ENCODE assay signal across 17 cellular contexts in genomic region chr21:31460985-31461384, GRCh38.
DNase-seq lines count a peak whose midpoint lies in the region; ATAC-seq and TF ChIP-seq lines count a peak whose summit lies in the region.
"Had no signal": no experiment of that assay in that cellular context is flagged by ENCODE, and none has a peak within 500 bp of the region (broad histone marks: within the 10 kb centered on the region; RNA-seq: fewer than 3 reads in every experiment).

No MANE protein-coding gene starts in this region.

- H3K27ac Mint-ChIP-seq in CD8-positive, alpha-beta T cell: peak overlapping the region; percentile 70
- no peak overlapping the region for H3K27ac Mint-ChIP-seq in activated T-helper 17 cell treated with anti-CD3 and anti-CD28 coated beads, Interleukin-2, amount 50 U/mL, for 72 hours
- H3K27ac Mint-ChIP-seq in naive thymus-derived CD8-positive, alpha-beta T cell: peak overlapping the region; percentile 15 to 87 (median 72)

- no peak overlapping the region for H3K27ac ChIP-seq in CD8-positive, alpha-beta T cell (ENCODE audit: low read depth, low read length)
- H3K27ac ChIP-seq in transverse colon: no peak overlapping the region

- H3K36me3 Mint-ChIP-seq in activated T-cell treated with anti-CD3 and anti-CD28 coated beads, Interleukin-2, amount 50 U/mL, for 4 hours (ENCODE audit: insufficient read depth): no peaks in the 10 kb centered on the region
- no peaks in the 10 kb centered on the region for H3K36me3 Mint-ChIP-seq in CD8-positive, alpha-beta T cell
- H3K36me3 Mint-ChIP-seq in activated T-helper 17 cell treated with anti-CD3 and anti-CD28 coated beads, Interleukin-2, amount 50 U/mL, for 72 hours (ENCODE audit: low read depth): no peaks in the 10 kb centered on the region
- H3K36me3 Mint-ChIP-seq in naive thymus-derived CD8-positive, alpha-beta T cell: no peaks in the 10 kb centered on the region

- H3K4me1 ChIP-seq in CD8-positive, alpha-beta T cell (ENCODE audit: insufficient read depth, low read length): peaks cover 14% of the 10 kb centered on the region
- no peaks in the 10 kb centered on the region for H3K4me1 ChIP-seq in transverse colon

- in situ Hi-C loops in transverse colon (cut with MboI; ENCODE audit: low pct_ligation_motif_present in 1 of 4, low pct_unique_long_range_greater_than_20kb in 1 of 4, low sequenced_read_pairs in 3 of 4): no loop called here

- H3K27me3 Mint-ChIP-seq in activated T-cell treated with anti-CD3 and anti-CD28 coated beads, Interleukin-2, amount 50 U/mL, for 4 hours (ENCODE audit: low read depth): no peaks in the 10 kb centered on the region
- no peaks in the 10 kb centered on the region for H3K27me3 Mint-ChIP-seq in CD8-positive, alpha-beta T cell (ENCODE audit: low read depth)
- H3K27me3 Mint-ChIP-seq in activated T-helper 17 cell treated with anti-CD3 and anti-CD28 coated beads, Interleukin-2, amount 50 U/mL, for 72 hours: no peaks in the 10 kb centered on the region
- no peaks in the 10 kb centered on the region for H3K27me3 Mint-ChIP-seq in naive thymus-derived CD8-positive, alpha-beta T cell

- H3K9me3 ChIP-seq in CD8-positive, alpha-beta T cell (ENCODE audit: low read length): no peaks in the 10 kb centered on the region
- no peaks in the 10 kb centered on the region for H3K9me3 ChIP-seq in transverse colon

- no peak overlapping the region for H3K4me3 ChIP-seq in CD8-positive, alpha-beta T cell (ENCODE audit: low read depth, low read length)
- H3K4me3 ChIP-seq in transverse colon: no peak overlapping the region
- H3K4me3 ChIP-seq: K562 had no signal

- H3K4me3 Mint-ChIP-seq in activated T-cell treated with anti-CD3 and anti-CD28 coated beads, Interleukin-2, amount 50 U/mL, for 4 hours: no peak overlapping the region
- H3K4me3 Mint-ChIP-seq in CD8-positive, alpha-beta T cell: peak overlapping the region; percentile 49
- H3K4me3 Mint-ChIP-seq in activated T-helper 17 cell treated with anti-CD3 and anti-CD28 coated beads, Interleukin-2, amount 50 U/mL, for 72 hours: no peak overlapping the region
- H3K4me3 Mint-ChIP-seq in naive thymus-derived CD8-positive, alpha-beta T cell: peak overlapping the region in 9 of 10 donors; percentile 52 to 79 (median 69)

- peaks cover 7% of the 10 kb centered on the region for H3K4me1 Mint-ChIP-seq in activated T-cell treated with anti-CD3 and anti-CD28 coated beads, Interleukin-2, amount 50 U/mL, for 4 hours (ENCODE audit: low read depth)
- peaks cover 15% of the 10 kb centered on the region for H3K4me1 Mint-ChIP-seq in CD8-positive, alpha-beta T cell (ENCODE audit: low read depth)
- no peaks in the 10 kb centered on the region for H3K4me1 Mint-ChIP-seq in activated T-helper 17 cell treated with anti-CD3 and anti-CD28 coated beads, Interleukin-2, amount 50 U/mL, for 72 hours
- peaks cover 8 to 23% (median 15%) of the 10 kb centered on the region in 4 donors for H3K4me1 Mint-ChIP-seq in naive thymus-derived CD8-positive, alpha-beta T cell

- TF ChIP-seq EP300 in transverse colon (IDR thresholded peaks at IDR 0.05; ENCODE audit: low read depth): no peak

- intact Hi-C loops in CD8-positive, alpha-beta T cell (cut with DNase I, micrococcal nuclease): loop anchor here in 1 of 2 experiments (2.0 kb wide), 1 partner anchor 14 kb away; no protein-coding TSS in a partner anchor
- intact Hi-C loops in transverse colon (cut with DNase I; ENCODE audit: low total_unique reads): no loop called here

- peak; percentile 71 to 84 for ATAC-seq in activated T-cell treated with anti-CD3 and anti-CD28 coated beads, Interleukin-2, amount 50 U/mL, for 4 hours
- peak; percentile 94 for ATAC-seq in CD8-positive, alpha-beta T cell
- ATAC-seq in activated T-helper 17 cell treated with anti-CD3 and anti-CD28 coated beads, Interleukin-2, amount 50 U/mL, for 72 hours (replicated peaks): peak; percentile 16
- peak; percentile 99 to 100 for ATAC-seq in naive thymus-derived CD8-positive, alpha-beta T cell
- ATAC-seq: K562 had no signal

- CTCF ChIA-PET in CD8-positive, alpha-beta T cell (lab: Charles Lee): interaction anchor here (1.4 to 1.6 kb wide), 2 partner anchors 17 to 120 kb away, joined by 3 to 4 read pairs; no protein-coding TSS in a partner anchor

- WGBS in transverse colon (ENCODE audit: low coverage in 1 of 2), 2 donors: 80 to 82% methylated on average over 10 of the region's 10 CpGs

- POLR2A ChIA-PET in CD8-positive, alpha-beta T cell (lab: Charles Lee): interaction anchor here (0.9 kb wide), 2 partner anchors 19 to 57 kb away, joined by 3 read pairs; no protein-coding TSS in a partner anchor
- POLR2A ChIA-PET in naive thymus-derived CD8-positive, alpha-beta T cell (lab: Charles Lee): interaction anchor here (0.6 to 1.2 kb wide), 4 partner anchors 11 to 98 kb away, joined by 3 to 5 read pairs (median 3); no protein-coding TSS in a partner anchor

- no peak for TF ChIP-seq POLR2A in transverse colon (IDR thresholded peaks at IDR 0.05)

- H3K27me3 ChIP-seq in CD8-positive, alpha-beta T cell (ENCODE audit: insufficient read depth, low read length): no peaks in the 10 kb centered on the region
- H3K27me3 ChIP-seq in transverse colon: no peaks in the 10 kb centered on the region

- no peaks in the 10 kb centered on the region for H3K9me3 Mint-ChIP-seq in activated T-cell treated with anti-CD3 and anti-CD28 coated beads, Interleukin-2, amount 50 U/mL, for 4 hours
- H3K9me3 Mint-ChIP-seq in CD8-positive, alpha-beta T cell: no peaks in the 10 kb centered on the region
- no peaks in the 10 kb centered on the region for H3K9me3 Mint-ChIP-seq in activated T-helper 17 cell treated with anti-CD3 and anti-CD28 coated beads, Interleukin-2, amount 50 U/mL, for 72 hours
- H3K9me3 Mint-ChIP-seq in naive thymus-derived CD8-positive, alpha-beta T cell: no peaks in the 10 kb centered on the region

- no peak for TF ChIP-seq CTCF in CD8-positive, alpha-beta T cell (IDR thresholded peaks at IDR 0.05)
- TF ChIP-seq CTCF in transverse colon (IDR thresholded peaks at IDR 0.05): no peak

- DNase-seq in activated T-cell treated with anti-CD3 and anti-CD28 coated beads, Interleukin-2, amount 50 U/mL, for 4 hours: no peak
- DNase-seq in activated T-cell treated with anti-CD3 and anti-CD28 coated beads for 4 hours (no peak), transverse colon (no peak), NCI-H345 treated with DMSO at 0.1 percent for 48 hours (lab: John Stamatoyannopoulos, UW; ENCODE audit: unreplicated experiment) (no peak)
- peak in 1 of 7 experiments; percentile 8 for DNase-seq in CD8-positive, alpha-beta T cell
- peak in 6 of 10 donors; percentile 9 to 66 (median 32) for DNase-seq in naive thymus-derived CD8-positive, alpha-beta T cell
- DNase-seq in stimulated activated CD8-positive, alpha-beta memory T cell treated with anti-CD3 and anti-CD28 coated beads, Interleukin-4, amount 100 ng/mL, for 48 hours: no peak
- DNase-seq: C1 segment of cervical spinal cord, DND-41, MV-4-11, NCI-H1417, NCI-H187, NCI-H2107, NCI-H524, SHP77 had no signal

- H3K36me3 ChIP-seq in CD8-positive, alpha-beta T cell (ENCODE audit: insufficient read depth, low read length): no peaks in the 10 kb centered on the region
- H3K36me3 ChIP-seq in transverse colon: no peaks in the 10 kb centered on the region

Comparison
In these comparisons a context has a peak if more than half of its experiments do, and no peak if none do; other contexts are left out.
1. ATAC-seq: peak in every context shown above with its lines; median percentile 100 in naive thymus-derived CD8-positive, alpha-beta T cell; 94 in CD8-positive, alpha-beta T cell; 78 in activated T-cell treated with anti-CD3 and anti-CD28 coated beads, Interleukin-2, amount 50 U/mL, for 4 hours; 16 in activated T-helper 17 cell treated with anti-CD3 and anti-CD28 coated beads, Interleukin-2, amount 50 U/mL, for 72 hours.
2. DNase-seq: peak in naive thymus-derived CD8-positive, alpha-beta T cell (6 of 10); none in activated T-cell treated with anti-CD3 and anti-CD28 coated beads, Interleukin-2, amount 50 U/mL, for 4 hours (single experiment), activated T-cell treated with anti-CD3 and anti-CD28 coated beads for 4 hours (single experiment), stimulated activated CD8-positive, alpha-beta memory T cell treated with anti-CD3 and anti-CD28 coated beads, Interleukin-4, amount 100 ng/mL, for 48 hours (single experiment), transverse colon (single experiment) and NCI-H345 treated with DMSO at 0.1 percent for 48 hours (single experiment).
3. H3K4me3 Mint-ChIP-seq: peak in CD8-positive, alpha-beta T cell (single experiment) and naive thymus-derived CD8-positive, alpha-beta T cell (9 of 10); none in activated T-cell treated with anti-CD3 and anti-CD28 coated beads, Interleukin-2, amount 50 U/mL, for 4 hours (single experiment) and activated T-helper 17 cell treated with anti-CD3 and anti-CD28 coated beads, Interleukin-2, amount 50 U/mL, for 72 hours (single experiment).